ENCODE assay signal across 28 cellular contexts in genomic region chr15:81157195-81157938, GRCh38. TPM values are rescaled to one million over a fixed set of nuclear protein-coding genes. Genes with fewer than 3 reads are reported as not detected.
DNase-seq lines count a peak whose midpoint lies in the region; ATAC-seq and TF ChIP-seq lines count a peak whose summit lies in the region.
"Had no signal": no experiment of that assay in that cellular context is flagged by ENCODE, and none has a peak within 500 bp of the region (broad histone marks: within the 10 kb centered on the region; RNA-seq: fewer than 3 reads in every experiment).

No MANE protein-coding gene starts in this region.

- intact Hi-C loops in mammary epithelial cell (cut with micrococcal nuclease), result loop anchor here (1.0 kb wide), 1 partner anchor 41 kb away; no protein-coding TSS in a partner anchor

- DNase-seq in mammary epithelial cell (peak; percentile 77), fibroblast of lung (ENCODE audit: low read depth in 2 of 2) (peak in 1 of 2 donors; percentile 48), omental fat pad (ENCODE audit: low spot score) (no peak), Peyer's patch (no peak), GF-D8 (lab: John Stamatoyannopoulos, UW) (no peak), retina (no peak)
- DNase-seq: activated CD4-positive, alpha-beta T cell treated with anti-CD3 and anti-CD28 coated beads for 48 hours; activated CD8-positive, alpha-beta memory T cell treated with anti-CD3 and anti-CD28 coated beads, Interleukin-2, amount 50 U/mL, for 4 hours; activated effector memory CD4-positive, alpha-beta T cell treated with Interleukin-2 at 50 U/mL for 16 hours; activated naive CD8-positive, alpha-beta T cell treated with anti-CD3 and anti-CD28 coated beads, Interleukin-2, amount 50 U/mL, for 24 hours; brain microvascular endothelial cell; CD8-positive, alpha-beta T cell; DMS53; dorsolateral prefrontal cortex; erythroblast; MM.1S; NCI-H1436 treated with DMSO at 0.1 percent for 48 hours; NCI-H526 treated with DMSO at 0.1 percent for 48 hours; SIG-M5; sigmoid colon; stimulated activated naive B cell treated with anti-CD40 and anti-IgM and Interleukin-4, amounts not matched to agents 10 μg/mL and 1 μg/mL and 100 μg/mL, for 72 hours; tibial artery had no signal

- no peaks in the 10 kb centered on the region for H3K9me3 ChIP-seq in HEK293 (ENCODE audit: control insufficient read depth, insufficient read depth, low read depth, low read length)
- H3K9me3 ChIP-seq in mammary epithelial cell (replicated peaks; ENCODE audit: insufficient read depth, low read length), result no peaks in the 10 kb centered on the region
- H3K9me3 ChIP-seq in fibroblast of lung (ENCODE audit: control insufficient read depth, insufficient read depth, low read depth, low read length), result no peaks in the 10 kb centered on the region
- no peaks in the 10 kb centered on the region for H3K9me3 ChIP-seq in Peyer's patch
- H3K9me3 ChIP-seq: sigmoid colon, tibial artery had no signal

- peak; percentile 60 for ATAC-seq in omental fat pad (ENCODE audit: low FRiP score)
- no peak for ATAC-seq in GM19463 (IDR thresholded peaks at IDR 0.05; ENCODE audit: unreplicated experiment)
- ATAC-seq: activated naive CD8-positive, alpha-beta T cell treated with anti-CD3 and anti-CD28 coated beads, Interleukin-2, amount 50 U/mL, for 24 hours; CD8-positive, alpha-beta T cell; GM23338; stimulated activated naive B cell treated with anti-CD40 and anti-IgM and Interleukin-4, amounts not matched to agents 10 μg/mL and 1 μg/mL and 100 μg/mL, for 72 hours had no signal

- H2AFZ ChIP-seq in mammary epithelial cell (ENCODE audit: low read depth, low read length) (peak overlapping the region; percentile 2), fibroblast of lung (ENCODE audit: low read length) (no peak overlapping the region)
- H2AFZ ChIP-seq: GM23338 had no signal

- TF ChIP-seq POLR2A in Peyer's patch (IDR thresholded peaks at IDR 0.05), result no peak

- H3K4me1 ChIP-seq in HEK293 (ENCODE audit: control insufficient read depth, insufficient read depth, low read length) (no peaks in the 10 kb centered on the region), mammary epithelial cell (ENCODE audit: insufficient read depth, low read length) (peaks cover 45% of the 10 kb centered on the region), fibroblast of lung (ENCODE audit: control insufficient read depth, extremely low read depth, insufficient read depth, low read length) (peaks cover 21% of the 10 kb centered on the region), Peyer's patch (peaks cover 0 to 7% (median 0%) of the 10 kb centered on the region in 4 donors)

- dilution Hi-C loops in mammary epithelial cell (cut with HindIII; ENCODE audit: low sequenced_read_pairs), result loop anchor here (5.0 kb wide), 3 partner anchors 40 to 185 kb away; partner anchors contain the start of gene IL16

- CTCF ChIA-PET in HEK293 (lab: Yijun Ruan, JAX), result interaction anchor here (0.6 to 8.3 kb wide), 10 partner anchors 7 to 250 kb away, joined by 4 to 201 read pairs (median 6); no protein-coding TSS in a partner anchor
- CTCF ChIA-PET in mammary epithelial cell (lab: Charles Lee; ENCODE audit: low non-redundant PET), result interaction anchor here (0.8 kb wide), 1 partner anchor 109 kb away, joined by 4 read pairs; no protein-coding TSS in a partner anchor

- 38% methylated on average over 4 of the region's 5 CpGs for WGBS in mammary epithelial cell (ENCODE audit: low coverage, missing lambda C conversion rate)

- no peaks in the 10 kb centered on the region for H3K79me2 ChIP-seq in mammary epithelial cell (ENCODE audit: insufficient read depth, low read length)
- no peaks in the 10 kb centered on the region for H3K79me2 ChIP-seq in fibroblast of lung (ENCODE audit: control insufficient read depth, insufficient read depth, low read length)

- H3K9ac ChIP-seq in mammary epithelial cell (ENCODE audit: insufficient read depth, low read length), result no peak overlapping the region
- no peak overlapping the region for H3K9ac ChIP-seq in fibroblast of lung (ENCODE audit: insufficient read depth, low read length)

- BruUV-seq in mammary epithelial cell (replicated peaks; lab: Mats Ljungman, UMichigan), result no TSS peak

- POLR2A ChIA-PET in HEK293 (lab: Yijun Ruan, JAX), result no interaction called here

- H3K27ac ChIP-seq in HEK293 (ENCODE audit: extremely low read depth, low read depth, low read length) (no peak overlapping the region), mammary epithelial cell (ENCODE audit: insufficient read depth, low read depth, low read length) (peak overlapping the region; percentile 38), fibroblast of lung (ENCODE audit: insufficient read depth, low read length) (no peak overlapping the region), Peyer's patch (no peak overlapping the region)
- H3K27ac ChIP-seq: brain microvascular endothelial cell, dorsolateral prefrontal cortex, HL-60, tibial artery had no signal

- in situ Hi-C loops in mammary epithelial cell (cut with MboI; ENCODE audit: low sequenced_read_pairs in 2 of 2), result loop anchor here (5.0 to 10.0 kb wide), 3 partner anchors 45 to 107 kb away; no protein-coding TSS in a partner anchor

- H3K27me3 ChIP-seq in mammary epithelial cell (ENCODE audit: insufficient read depth, low read length), result no peaks in the 10 kb centered on the region
- H3K27me3 ChIP-seq in fibroblast of lung (ENCODE audit: control insufficient read depth, insufficient read depth, low read length), result no peaks in the 10 kb centered on the region
- no peaks in the 10 kb centered on the region for H3K27me3 ChIP-seq in Peyer's patch
- H3K27me3 ChIP-seq: brain microvascular endothelial cell, sigmoid colon, tibial artery had no signal

- TF ChIP-seq CTCF in HEK293 (tag by site-specific recombination; IDR thresholded peaks at IDR 0.05) (no peak), mammary epithelial cell (conservative IDR thresholded peaks at IDR 0.05 in 1 of 2, IDR thresholded peaks at IDR 0.05 in 1 of 2; ENCODE audit: extremely low read depth in 1 of 2, insufficient read depth in 1 of 2, low read depth in 1 of 2, low read length in 2 of 2) (no peak), fibroblast of lung (conservative IDR thresholded peaks at IDR 0.05 in 1 of 2, IDR thresholded peaks at IDR 0.05 in 1 of 2; ENCODE audit: low read depth in 1 of 2, low read length in 2 of 2) (no peak), omental fat pad (IDR thresholded peaks at IDR 0.05) (no peak), Peyer's patch (IDR thresholded peaks at IDR 0.05) (no peak)

- H3K4me3 ChIP-seq in HEK293 (ENCODE audit: low read depth, low read length) (no peak overlapping the region), mammary epithelial cell (replicated peaks in 1 of 3; ENCODE audit: insufficient read depth in 1 of 3, low read depth in 2 of 3, low read length in 3 of 3) (no peak overlapping the region), fibroblast of lung (replicated peaks in 1 of 4; ENCODE audit: control extremely low read depth in 1 of 4, insufficient read depth in 1 of 4, low read depth in 3 of 4, low read length in 4 of 4) (no peak overlapping the region), Peyer's patch (no peak overlapping the region)
- H3K4me3 ChIP-seq: dorsolateral prefrontal cortex, GM23338, sigmoid colon, tibial artery had no signal

- H3K4me2 ChIP-seq in mammary epithelial cell (ENCODE audit: insufficient read depth, low read depth, low read length), result peak overlapping the region; percentile 21
- peak overlapping the region; percentile 26 for H3K4me2 ChIP-seq in fibroblast of lung (ENCODE audit: extremely low read depth, insufficient read depth, low read length)
- H3K4me2 ChIP-seq: GM23338 had no signal

- H3K36me3 ChIP-seq in HEK293 (ENCODE audit: control insufficient read depth in 2 of 2, insufficient read depth in 1 of 2, low read length in 2 of 2), result no peaks in the 10 kb centered on the region
- H3K36me3 ChIP-seq in mammary epithelial cell (ENCODE audit: insufficient read depth, low read length), result no peaks in the 10 kb centered on the region
- no peaks in the 10 kb centered on the region for H3K36me3 ChIP-seq in fibroblast of lung (ENCODE audit: control insufficient read depth, insufficient read depth, low read length)
- H3K36me3 ChIP-seq in Peyer's patch, result no peaks in the 10 kb centered on the region
- H3K36me3 ChIP-seq: brain microvascular endothelial cell, sigmoid colon, tibial artery had no signal

- H4K20me1 ChIP-seq in mammary epithelial cell (ENCODE audit: insufficient read depth, low read length), result no peaks in the 10 kb centered on the region
- H4K20me1 ChIP-seq in fibroblast of lung (ENCODE audit: control insufficient read depth, extremely low read depth, insufficient read depth, low read length), result no peaks in the 10 kb centered on the region

TF ChIP-seq in HEK293, 187 proteins besides CTCF, POLR2A, EP300 and RAD21:
- TF ChIP-seq ZBTB17 (tag by site-specific recombination; IDR thresholded peaks at IDR 0.05) (peak; percentile 19; the same call in 1 of the 2 replicates), HOXA7 (CRISPR knock-in tag; IDR thresholded peaks at IDR 0.05; ENCODE audit: borderline replicate concordance) (no peak)

RNA-seq across cellular contexts. Expression of gene CFAP161, which starts 23.3 kb away (rescaled TPM):
- total RNA-seq in mammary epithelial cell (under 1 TPM in 1 of 2 donors, not detected in 1; 0.17 TPM), fibroblast of lung (0.17 and 0.26 TPM in 2 replicates), omental fat pad (1 to 10 TPM in 1 of 4 donors, under 1 TPM in 1, not detected in 2; 0.48 to 1.1 TPM), Peyer's patch (1 to 10 TPM in 1 of 4 donors, not detected in 3; 6.6 TPM)
- polyA plus RNA-seq in mammary epithelial cell (0.03 TPM), fibroblast of lung (not detected in 2 replicates)
- polyA minus RNA-seq in mammary epithelial cell (not detected), fibroblast of lung (ENCODE audit: low replicate concordance) (not detected in 2 replicates)
- not detected in 2 replicates for polyA plus RNA-seq in fibroblast of lung (2012)
- total RNA-seq: CD8-positive, alpha-beta T cell; GM23338; osteocyte; T-helper 1 cell treated with Interleukin-12 subunit alpha and Interleukin-12 subunit beta and Interleukin-4 antibody, amounts not matched to agents 30 ng/mL and 1 ng/mL, for 36 hours had no signal
- polyA plus RNA-seq: sigmoid colon had no signal

RNA-seq across cellular contexts. Expression of gene IL16, which starts 39.3 kb away (rescaled TPM):
- total RNA-seq in mammary epithelial cell (1 to 10 TPM; 1.7 to 2.3 TPM), fibroblast of lung (3.1 and 5.0 TPM in 2 replicates), omental fat pad (10 to 100 TPM; 22.7 to 45.8 (median 34.4) TPM), Peyer's patch (100 to 1,000 TPM in 1 of 4 donors, 10 to 100 TPM in 1, 1 to 10 TPM in 2; 6.3 to 115 (median 11.6) TPM)
- polyA plus RNA-seq in mammary epithelial cell (0.32 TPM), fibroblast of lung (0.96 and 1.3 TPM in 2 replicates)
- polyA minus RNA-seq in mammary epithelial cell (2.8 TPM), fibroblast of lung (ENCODE audit: low replicate concordance) (5.3 and 8.9 TPM in 2 replicates)
- polyA plus RNA-seq in fibroblast of lung (2012), result 1.6 TPM in 2 replicates
- total RNA-seq: GM23338, osteocyte had no signal
